16 cellular contexts compared by ENCODE assay signal in the genomic region with DNA sequence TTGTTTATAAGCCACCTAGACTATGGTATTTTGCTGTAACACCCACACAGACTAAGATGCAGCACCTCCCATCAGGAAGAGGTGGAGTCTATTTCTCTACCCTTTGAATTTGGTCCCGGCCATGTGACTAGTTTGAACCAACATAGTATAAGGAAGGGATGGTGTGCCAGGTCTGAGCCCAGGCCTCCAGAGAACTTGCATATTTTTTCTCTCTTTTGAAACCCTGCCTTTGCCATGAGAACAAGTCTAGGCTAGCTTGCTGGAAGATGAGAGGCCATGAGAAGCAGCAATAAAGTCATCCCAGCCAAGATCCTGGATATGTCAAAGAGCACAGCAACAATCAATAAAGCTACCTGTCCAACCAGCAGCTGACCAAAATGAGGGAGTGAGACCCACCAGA.
DNase-seq lines count a peak whose midpoint lies in the region; ATAC-seq and TF ChIP-seq lines count a peak whose summit lies in the region.
"Had no signal": no experiment of that assay in that cellular context is flagged by ENCODE, and none has a peak within 500 bp of the region (broad histone marks: within the 10 kb centered on the region; RNA-seq: fewer than 3 reads in every experiment).

No MANE protein-coding gene starts in this region.

- H2BK120ac ChIP-seq in mesendoderm (ENCODE audit: low read depth, low read length): no peak overlapping the region

- no peaks in the 10 kb centered on the region for H3K4me1 Mint-ChIP-seq in activated CD4-positive, alpha-beta T cell treated with anti-CD3 and anti-CD28 coated beads for 36 hours
- H3K4me1 Mint-ChIP-seq: GM23338, H9 had no signal

- H3K36me3 ChIP-seq in Loucy (ENCODE audit: insufficient read depth, low read length) (no peaks in the 10 kb centered on the region), MM.1S (replicated peaks; ENCODE audit: insufficient read depth, low read length) (no peaks in the 10 kb centered on the region), mesendoderm (ENCODE audit: control insufficient read depth, insufficient read depth, low read length) (no peaks in the 10 kb centered on the region)

- no peak overlapping the region for H2BK5ac ChIP-seq in mesendoderm (ENCODE audit: low read length)

- ATAC-seq in activated CD4-positive, alpha-beta T cell treated with anti-CD3 and anti-CD28 coated beads for 36 hours: no peak
- ATAC-seq: GM23338, HCT116 had no signal

- no CpG with 5 or more reads among the region's 1 CpG for WGBS in mesendoderm (ENCODE audit: extremely low coverage, insufficient coverage, low lambda C conversion rate)

- no peak for DNase-seq in MM.1S
- DNase-seq in epithelial cell of prostate (ENCODE audit: low read depth, low spot score): no peak
- DNase-seq in mesendoderm: no peak
- no peak for DNase-seq in NAMALWA (ENCODE audit: low spot score)
- DNase-seq in activated CD4-positive, alpha-beta T cell treated with anti-CD3 and anti-CD28 coated beads for 36 hours: no peak
- DNase-seq: C1 segment of cervical spinal cord; Calu3; CD4-positive, alpha-beta memory T cell; COR-L47; DMS53; DMS79 treated with DMSO at 0.1 percent for 48 hours; GF-D8; H9 had no signal

- H2AFZ ChIP-seq in Loucy (ENCODE audit: low read length) (0 out of 2 replicates have a peak overlapping the region, but pooled peaks have one; percentile 31), MM.1S (ENCODE audit: low read length) (0 out of 2 replicates have a peak overlapping the region, but pooled peaks have one; percentile 19)
- H2AFZ ChIP-seq: GM23338 had no signal

- H3K23ac ChIP-seq in mesendoderm (ENCODE audit: low read length): no peak overlapping the region

- H3K79me2 ChIP-seq in Loucy (ENCODE audit: insufficient read depth, low read length) (no peaks in the 10 kb centered on the region), MM.1S (ENCODE audit: low read length) (no peaks in the 10 kb centered on the region), mesendoderm (ENCODE audit: control insufficient read depth, insufficient read depth, low read length) (no peaks in the 10 kb centered on the region)

- H3K27ac ChIP-seq in MM.1S (ENCODE audit: low read length): no peak overlapping the region
- H3K27ac ChIP-seq in epithelial cell of prostate: peak overlapping the region; percentile 17
- H3K27ac ChIP-seq in mesendoderm (ENCODE audit: low read depth, low read length): no peak overlapping the region

- no peak overlapping the region for H3K18ac ChIP-seq in mesendoderm (ENCODE audit: low read length)

- H3K9me2 ChIP-seq in Loucy (replicated peaks; ENCODE audit: low read depth, low read length) (no peaks in the 10 kb centered on the region), MM.1S (replicated peaks; ENCODE audit: insufficient read depth, low read length) (no peaks in the 10 kb centered on the region)

- no peak overlapping the region for H4K5ac ChIP-seq in mesendoderm (ENCODE audit: low read length)

- H3K4me3 ChIP-seq in Loucy (ENCODE audit: low read length, poor library complexity, severe bottlenecking) (no peak overlapping the region), MM.1S (ENCODE audit: low read length) (no peak overlapping the region), mesendoderm (ENCODE audit: low read length) (no peak overlapping the region)
- H3K4me3 ChIP-seq: GM23338 had no signal

- no peak overlapping the region for H3K4ac ChIP-seq in mesendoderm (ENCODE audit: low read depth, low read length)

- no peak overlapping the region for H3K4me3 Mint-ChIP-seq in activated CD4-positive, alpha-beta T cell treated with anti-CD3 and anti-CD28 coated beads for 36 hours
- H3K4me3 Mint-ChIP-seq: CD4-positive, alpha-beta memory T cell; GM23338; H9 had no signal

- TF ChIP-seq CTCF in Loucy (conservative IDR thresholded peaks at IDR 0.05; ENCODE audit: low read length): no peak
- TF ChIP-seq CTCF in MM.1S (IDR thresholded peaks at IDR 0.05; ENCODE audit: low read length): no peak

- CTCF ChIA-PET in activated CD4-positive, alpha-beta T cell treated with anti-CD3 and anti-CD28 coated beads for 36 hours (lab: Charles Lee): interaction anchor here (0.7 kb wide), 1 partner anchor 655 kb away, joined by 3 read pairs; no protein-coding TSS in a partner anchor

- H3F3A ChIP-seq in Loucy (ENCODE audit: low read depth) (no peaks in the 10 kb centered on the region), MM.1S (ENCODE audit: insufficient read depth, low read length) (no peaks in the 10 kb centered on the region)

- H3K79me1 ChIP-seq in mesendoderm (ENCODE audit: low read length): no peaks in the 10 kb centered on the region

- no peak overlapping the region for H4K8ac ChIP-seq in mesendoderm (ENCODE audit: low read depth, low read length)

- intact Hi-C loops in activated CD4-positive, alpha-beta T cell treated with anti-CD3 and anti-CD28 coated beads for 36 hours (cut with DNase I, micrococcal nuclease): loop anchor here in 1 of 2 experiments (10.0 kb wide), 1 partner anchor 253 kb away; no protein-coding TSS in a partner anchor

- H3K9me3 ChIP-seq in Loucy (ENCODE audit: insufficient read depth, low read depth, low read length) (no peaks in the 10 kb centered on the region), MM.1S (replicated peaks; ENCODE audit: insufficient read depth, low read length) (no peaks in the 10 kb centered on the region)

- no peak overlapping the region for H3K56ac ChIP-seq in mesendoderm (ENCODE audit: low read length)

- H3K36me3 Mint-ChIP-seq in activated CD4-positive, alpha-beta T cell treated with anti-CD3 and anti-CD28 coated beads for 36 hours (ENCODE audit: low read depth): no peaks in the 10 kb centered on the region
- H3K36me3 Mint-ChIP-seq: CD4-positive, alpha-beta memory T cell had no signal

- no peaks in the 10 kb centered on the region for H3K27me3 ChIP-seq in Loucy (ENCODE audit: insufficient read depth, low read length, poor library complexity, severe bottlenecking)
- H3K27me3 ChIP-seq in MM.1S (replicated peaks; ENCODE audit: insufficient read depth, low read length): no peaks in the 10 kb centered on the region
- H3K27me3 ChIP-seq in mesendoderm (ENCODE audit: insufficient read depth, low read length, poor library complexity): no peaks in the 10 kb centered on the region

- no peaks in the 10 kb centered on the region for H3K4me1 ChIP-seq in Loucy (ENCODE audit: insufficient read depth, low read length, poor library complexity, severe bottlenecking)
- H3K4me1 ChIP-seq in MM.1S (ENCODE audit: low read length): no peaks in the 10 kb centered on the region
- no peaks in the 10 kb centered on the region for H3K4me1 ChIP-seq in mesendoderm (ENCODE audit: control insufficient read depth, low read depth, low read length)

- POLR2A ChIA-PET in activated CD4-positive, alpha-beta T cell treated with anti-CD3 and anti-CD28 coated beads for 36 hours (lab: Charles Lee): no interaction called here

- no peaks in the 10 kb centered on the region for H4K20me1 ChIP-seq in Loucy (ENCODE audit: insufficient read depth, low read length, poor library complexity, severe bottlenecking)
- no peaks in the 10 kb centered on the region for H4K20me1 ChIP-seq in MM.1S (ENCODE audit: insufficient read depth, low read length)

- H3K27ac Mint-ChIP-seq in activated CD4-positive, alpha-beta T cell treated with anti-CD3 and anti-CD28 coated beads for 36 hours: no peak overlapping the region
- H3K27ac Mint-ChIP-seq: CD4-positive, alpha-beta memory T cell; GM23338 had no signal

- no peak overlapping the region for H3K9ac ChIP-seq in Loucy (ENCODE audit: low read depth, low read length, poor library complexity, severe bottlenecking)
- no peak overlapping the region for H3K9ac ChIP-seq in MM.1S (ENCODE audit: low read length)
- H3K9ac ChIP-seq in mesendoderm (ENCODE audit: low read length): no peak overlapping the region

- peaks cover 12% of the 10 kb centered on the region for H3K27me3 Mint-ChIP-seq in activated CD4-positive, alpha-beta T cell treated with anti-CD3 and anti-CD28 coated beads for 36 hours

- no peaks in the 10 kb centered on the region for H3K9me3 Mint-ChIP-seq in activated CD4-positive, alpha-beta T cell treated with anti-CD3 and anti-CD28 coated beads for 36 hours (ENCODE audit: low read depth)
- H3K9me3 Mint-ChIP-seq: GM23338 had no signal

- no peak overlapping the region for H3K4me2 ChIP-seq in Loucy (ENCODE audit: low read depth, low read length, poor library complexity, severe bottlenecking)
- no peak overlapping the region for H3K4me2 ChIP-seq in MM.1S (ENCODE audit: low read depth, low read length)
- H3K4me2 ChIP-seq in mesendoderm (ENCODE audit: low read length): no peak overlapping the region
- H3K4me2 ChIP-seq: GM23338 had no signal

- no peak overlapping the region for H2BK15ac ChIP-seq in mesendoderm (replicated peaks; ENCODE audit: low read depth)

- no peak overlapping the region for H2AK5ac ChIP-seq in mesendoderm (ENCODE audit: low read length)
